In genomic region chr22:24117942-24118341, GRCh38 we compare ENCODE assay signal across 15 cellular contexts.
DNase-seq lines count a peak whose midpoint lies in the region; ATAC-seq and TF ChIP-seq lines count a peak whose summit lies in the region.
"Had no signal": no experiment of that assay in that cellular context is flagged by ENCODE, and none has a peak within 500 bp of the region (broad histone marks: within the 10 kb centered on the region; RNA-seq: fewer than 3 reads in every experiment).

No MANE protein-coding gene starts in this region.

- no peaks in the 10 kb centered on the region for H3K9me3 ChIP-seq in OCI-LY3 (ENCODE audit: insufficient read depth, low read length)
- H3K9me3 ChIP-seq: esophagus muscularis mucosa, thyroid gland had no signal

- H3K9ac ChIP-seq in OCI-LY3 (ENCODE audit: low read length), result no peak overlapping the region

- TF ChIP-seq CTCF in AG10803 (conservative IDR thresholded peaks at IDR 0.05; ENCODE audit: low read length) (0 out of 2 replicates have a peak, but pooled peaks have one; percentile 6), GM12873 (IDR thresholded peaks at IDR 0.05; ENCODE audit: insufficient read depth, low read depth, low read length, missing control alignments) (peak; percentile 21), OCI-LY3 (IDR thresholded peaks at IDR 0.05; ENCODE audit: low read depth, low read length) (peak; percentile 19; the same call in 1 of the 2 replicates), fibroblast of the aortic adventitia (IDR thresholded peaks at IDR 0.05; ENCODE audit: insufficient read depth, low read length) (peak; percentile 0)

- no peaks in the 10 kb centered on the region for H3K79me2 ChIP-seq in OCI-LY3 (ENCODE audit: low read length)
- H3K79me2 ChIP-seq: hepatocyte had no signal

- no peak overlapping the region for H3K27ac ChIP-seq in OCI-LY3 (ENCODE audit: low read length)
- H3K27ac ChIP-seq: coronary artery, esophagus muscularis mucosa, hepatocyte, thyroid gland had no signal

- no peak for DNase-seq in AG10803 (ENCODE audit: low read depth)
- DNase-seq in fibroblast of the aortic adventitia (ENCODE audit: low read depth), result no peak
- DNase-seq in stimulated activated CD4-positive, alpha-beta T cell treated with anti-CD3 and anti-CD28 coated beads, Interleukin-2, amount 100 ng/mL, for 48 hours, result no peak
- DNase-seq in EL, result no peak
- DNase-seq: activated CD4-positive, alpha-beta memory T cell treated with anti-CD3 and anti-CD28 coated beads for 36 hours; NCI-H1105; stimulated activated CD8-positive, alpha-beta memory T cell treated with anti-CD3 and anti-CD28 coated beads, Interleukin-4, amount 100 ng/mL, for 48 hours; thyroid gland had no signal

- H3K4me2 ChIP-seq in OCI-LY3 (ENCODE audit: low read length), result no peak overlapping the region
- H3K4me2 ChIP-seq: hepatocyte had no signal

- H3K4me3 ChIP-seq in AG10803 (ENCODE audit: low read length) (no peak overlapping the region), OCI-LY3 (ENCODE audit: low read length) (no peak overlapping the region), fibroblast of the aortic adventitia (ENCODE audit: low read depth, low read length) (no peak overlapping the region)
- H3K4me3 ChIP-seq: coronary artery, esophagus muscularis mucosa, hepatocyte, thyroid gland had no signal

- no peaks in the 10 kb centered on the region for H4K20me1 ChIP-seq in OCI-LY3 (ENCODE audit: insufficient read depth, low read length)

- H3K4me1 ChIP-seq in OCI-LY3 (ENCODE audit: low read length), result 0 out of 2 replicates have a peak, but pooled peaks cover 2% of the 10 kb centered on the region
- H3K4me1 ChIP-seq: thyroid gland had no signal

- no peaks in the 10 kb centered on the region for H3K27me3 ChIP-seq in OCI-LY3 (ENCODE audit: low read depth, low read length)
- H3K27me3 ChIP-seq: esophagus muscularis mucosa, hepatocyte, thyroid gland had no signal

- H3K36me3 ChIP-seq in OCI-LY3 (replicated peaks; ENCODE audit: low read depth, low read length), result peaks cover 38% of the 10 kb centered on the region

- ATAC-seq in GM21825 (IDR thresholded peaks at IDR 0.05; ENCODE audit: unreplicated experiment) (no peak), HG03039 (IDR thresholded peaks at IDR 0.05; ENCODE audit: unreplicated experiment) (no peak)

- H2AFZ ChIP-seq in OCI-LY3 (ENCODE audit: low read depth, low read length), result no peak overlapping the region
- H2AFZ ChIP-seq: hepatocyte had no signal
